ENCODE assay signal across 8 cellular contexts in genomic region chr13:30551194-30551593, GRCh38.
DNase-seq lines count a peak whose midpoint lies in the region; ATAC-seq, FAIRE-seq and TF ChIP-seq lines count a peak whose summit lies in the region.

No MANE protein-coding gene starts in this region.

- TF ChIP-seq POLR2A in endothelial cell of umbilical vein (IDR thresholded peaks at IDR 0.05; ENCODE audit: low read depth, low read length) = no peak

- intact Hi-C loops in endothelial cell of umbilical vein (cut with micrococcal nuclease) = loop anchor here (1.0 kb wide), 2 partner anchors 196 to 419 kb away; no protein-coding TSS in a partner anchor

- no peaks in the 10 kb centered on the region for H3K36me3 ChIP-seq in DOHH2 (ENCODE audit: control insufficient read depth, low read length)
- H3K36me3 ChIP-seq in OCI-LY1 (ENCODE audit: insufficient read depth, low read length) = no peaks in the 10 kb centered on the region
- no peaks in the 10 kb centered on the region for H3K36me3 ChIP-seq in endothelial cell of umbilical vein (ENCODE audit: control insufficient read depth in 2 of 2, extremely low read depth in 1 of 2, insufficient read depth in 2 of 2, low read length in 2 of 2)

- peak; percentile 77 for FAIRE-seq in endothelial cell of umbilical vein (lab: Jason Lieb, UNC)

- DNase-seq in endothelial cell of umbilical vein (ENCODE audit: low read depth, low spot score) = peak; percentile 26
- peak; percentile 5 for DNase-seq in skeletal muscle cell (ENCODE audit: low read depth)
- no peak for DNase-seq in NCI-H2081 (lab: John Stamatoyannopoulos, UW)
- no peak for DNase-seq in putamen (ENCODE audit: low spot score)

- TF ChIP-seq CTCF in DOHH2 (IDR thresholded peaks at IDR 0.05; ENCODE audit: low read depth, low read length, poor library complexity, severe bottlenecking) = peak; percentile 62
- TF ChIP-seq CTCF in OCI-LY1 (IDR thresholded peaks at IDR 0.05; ENCODE audit: low read length) = peak; percentile 78
- TF ChIP-seq CTCF in endothelial cell of umbilical vein (IDR thresholded peaks at IDR 0.05; ENCODE audit: extremely low read depth in 1 of 2, insufficient read depth in 1 of 2, low read depth in 1 of 2, low read length in 2 of 2) = peak in 1 of 2 donors; percentile 8

- POLR2A ChIA-PET in endothelial cell of umbilical vein (lab: Charles Lee) = no interaction called here

- no peak overlapping the region for H2AFZ ChIP-seq in OCI-LY1 (ENCODE audit: low read length)
- no peak overlapping the region for H2AFZ ChIP-seq in endothelial cell of umbilical vein (ENCODE audit: low read depth, low read length)

- dilution Hi-C loops in endothelial cell of umbilical vein (cut with MboI; ENCODE audit: extremely low pct_ligation_motif_present, low sequenced_read_pairs) = no loop called here

- H3K4me3 ChIP-seq in DOHH2 (ENCODE audit: low read length) (no peak overlapping the region), OCI-LY1 (ENCODE audit: low read depth, low read length, poor library complexity, severe bottlenecking) (no peak overlapping the region), endothelial cell of umbilical vein (replicated peaks in 1 of 3; ENCODE audit: insufficient read depth in 1 of 3, low read depth in 1 of 3, low read length in 3 of 3) (no peak overlapping the region), skeletal muscle cell (ENCODE audit: low read depth, low read length) (no peak overlapping the region)

- peaks cover 22% of the 10 kb centered on the region for H3K4me1 ChIP-seq in DOHH2 (ENCODE audit: control insufficient read depth, low read length)
- H3K4me1 ChIP-seq in OCI-LY1 (ENCODE audit: insufficient read depth, low read length, severe bottlenecking) = peaks cover 21% of the 10 kb centered on the region
- H3K4me1 ChIP-seq in endothelial cell of umbilical vein (ENCODE audit: control insufficient read depth, extremely low read depth, insufficient read depth, low read length) = no peaks in the 10 kb centered on the region

- CTCF ChIA-PET in endothelial cell of umbilical vein (lab: Charles Lee) = interaction anchor here (3.2 kb wide), 1 partner anchor 419 kb away, joined by 8 read pairs; no protein-coding TSS in a partner anchor

- H3K9me3 ChIP-seq in DOHH2 (ENCODE audit: control insufficient read depth, insufficient read depth, low read length) = no peaks in the 10 kb centered on the region
- no peaks in the 10 kb centered on the region; the same call in 1 of the 2 replicates for H3K9me3 ChIP-seq in OCI-LY1 (ENCODE audit: low read length)
- no peaks in the 10 kb centered on the region for H3K9me3 ChIP-seq in endothelial cell of umbilical vein (replicated peaks; ENCODE audit: control insufficient read depth, insufficient read depth, low read length)

- H4K20me1 ChIP-seq in DOHH2 (ENCODE audit: control insufficient read depth, insufficient read depth, low read depth, low read length) (no peaks in the 10 kb centered on the region), OCI-LY1 (ENCODE audit: insufficient read depth, low read length) (no peaks in the 10 kb centered on the region), endothelial cell of umbilical vein (replicated peaks; ENCODE audit: control insufficient read depth, extremely low read depth, insufficient read depth, low read length) (no peaks in the 10 kb centered on the region)

- no peaks in the 10 kb centered on the region for H3K9me1 ChIP-seq in endothelial cell of umbilical vein (replicated peaks; ENCODE audit: control insufficient read depth, extremely low read depth, insufficient read depth, low read length)

- H3K4me2 ChIP-seq in DOHH2 (ENCODE audit: low read length) = no peak overlapping the region
- peak overlapping the region; percentile 6; the same call in 1 of the 2 replicates for H3K4me2 ChIP-seq in OCI-LY1 (ENCODE audit: low read length)
- H3K4me2 ChIP-seq in endothelial cell of umbilical vein (ENCODE audit: insufficient read depth, low read length) = no peak overlapping the region

- H3F3A ChIP-seq in DOHH2 (ENCODE audit: control insufficient read depth, insufficient read depth) = no peaks in the 10 kb centered on the region
- H3F3A ChIP-seq in OCI-LY1 (ENCODE audit: insufficient read depth, low read length) = no peaks in the 10 kb centered on the region

- H3K27me3 ChIP-seq in DOHH2 (ENCODE audit: control insufficient read depth, low read length) (no peaks in the 10 kb centered on the region), OCI-LY1 (ENCODE audit: insufficient read depth, low read length) (no peaks in the 10 kb centered on the region), endothelial cell of umbilical vein (ENCODE audit: control insufficient read depth in 2 of 2, insufficient read depth in 2 of 2, low read length in 2 of 2) (no peaks in the 10 kb centered on the region)

- H3K79me2 ChIP-seq in DOHH2 (ENCODE audit: control insufficient read depth, low read length) (no peaks in the 10 kb centered on the region), OCI-LY1 (ENCODE audit: insufficient read depth, low read length) (no peaks in the 10 kb centered on the region), endothelial cell of umbilical vein (ENCODE audit: control insufficient read depth, insufficient read depth, low read length) (no peaks in the 10 kb centered on the region)

- peak; percentile 72 for ATAC-seq in GM21723 (IDR thresholded peaks at IDR 0.05; ENCODE audit: unreplicated experiment)
- ATAC-seq in GM18519 (IDR thresholded peaks at IDR 0.05; ENCODE audit: low FRiP score, unreplicated experiment) = no peak

- no peak overlapping the region for H3K9ac ChIP-seq in OCI-LY1 (ENCODE audit: low read length)
- H3K9ac ChIP-seq in endothelial cell of umbilical vein (replicated peaks; ENCODE audit: extremely low read depth, insufficient read depth, low read length) = no peak overlapping the region

- no peak overlapping the region for H3K27ac ChIP-seq in DOHH2 (ENCODE audit: low read depth, low read length)
- no peak overlapping the region for H3K27ac ChIP-seq in OCI-LY1 (ENCODE audit: low read depth, low read length, poor library complexity, severe bottlenecking)
- no peak overlapping the region for H3K27ac ChIP-seq in endothelial cell of umbilical vein (ENCODE audit: insufficient read depth, low read depth, low read length)

- no peaks in the 10 kb centered on the region for H3K9me2 ChIP-seq in DOHH2 (replicated peaks; ENCODE audit: control insufficient read depth, low read length)
- H3K9me2 ChIP-seq in OCI-LY1 (ENCODE audit: low read depth, low read length) = no peaks in the 10 kb centered on the region

- no TSS peak for BruUV-seq in endothelial cell of umbilical vein (replicated peaks; lab: Mats Ljungman, UMichigan)

TF ChIP-seq in endothelial cell of umbilical vein, 7 proteins besides CTCF, POLR2A, EP300 and RAD21:
- TF ChIP-seq FOS (IDR thresholded peaks at IDR 0.05; ENCODE audit: borderline replicate concordance, insufficient read depth, low read length) (no peak), JUN (IDR thresholded peaks at IDR 0.05; ENCODE audit: borderline replicate concordance, insufficient read depth, insufficient read length, low read depth) (no peak), EZH2 (IDR thresholded peaks at IDR 0.05; ENCODE audit: borderline replicate concordance, low read depth, low read length, severe bottlenecking) (no peak), POLR2AphosphoS5 (IDR thresholded peaks at IDR 0.05; ENCODE audit: insufficient read depth, low read depth, low read length) (no peak), GATA2 (IDR thresholded peaks at IDR 0.05; ENCODE audit: insufficient read depth, insufficient read length, low read depth, low read length) (no peak), MYC (IDR thresholded peaks at IDR 0.05; ENCODE audit: low read depth, low read length) (no peak)
- TF ChIP-seq, protein P1, sequence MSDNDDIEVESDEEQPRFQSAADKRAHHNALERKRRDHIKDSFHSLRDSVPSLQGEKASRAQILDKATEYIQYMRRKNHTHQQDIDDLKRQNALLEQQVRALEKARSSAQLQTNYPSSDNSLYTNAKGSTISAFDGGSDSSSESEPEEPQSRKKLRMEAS (IDR thresholded peaks at IDR 0.05; ENCODE audit: insufficient read depth, insufficient read length) = no peak

Comparison
In these comparisons a context has a peak if more than half of its experiments do, and no peak if none do; other contexts are left out.
1. DNase-seq: peak in endothelial cell of umbilical vein (single experiment) and skeletal muscle cell (single experiment); none in NCI-H2081 (0 of 2) and putamen (single experiment).